8 cellular contexts compared by ENCODE assay signal in genomic region chr21:33403128-33403785, GRCh38. TPM values are rescaled to one million over a fixed set of nuclear protein-coding genes. Genes with fewer than 3 reads are reported as not detected.
DNase-seq lines count a peak whose midpoint lies in the region; ATAC-seq, FAIRE-seq and TF ChIP-seq lines count a peak whose summit lies in the region.

IFNGR2 (plus strand) TSS chr21:33403413; CDS start chr21:33403544, 131 bp downstream.

- no peaks in the 10 kb centered on the region for H3K36me3 ChIP-seq in endothelial cell of umbilical vein (ENCODE audit: control insufficient read depth in 2 of 2, extremely low read depth in 1 of 2, insufficient read depth in 2 of 2, low read length in 2 of 2)

- H3K4me1 ChIP-seq in endothelial cell of umbilical vein (ENCODE audit: control insufficient read depth, extremely low read depth, insufficient read depth, low read length) (peaks cover 7% of the 10 kb centered on the region), mononuclear cell (ENCODE audit: insufficient read depth, low read length) (peaks cover 81% of the 10 kb centered on the region)

- no peak for TF ChIP-seq EP300 in Ishikawa (IDR thresholded peaks at IDR 0.05; ENCODE audit: borderline replicate concordance)

- peak within 1 kb of the TSS; percentile 26 to 95 (median 49) for H3K4me3 ChIP-seq in endothelial cell of umbilical vein (replicated peaks in 1 of 3; ENCODE audit: insufficient read depth in 1 of 3, low read depth in 1 of 3, low read length in 3 of 3)
- H3K4me3 ChIP-seq in mononuclear cell (ENCODE audit: low read length), result peak within 1 kb of the TSS; percentile 93

- dilution Hi-C loops in endothelial cell of umbilical vein (cut with MboI; ENCODE audit: extremely low pct_ligation_motif_present, low sequenced_read_pairs), result no loop called here

- H3K9me3 ChIP-seq in endothelial cell of umbilical vein (replicated peaks; ENCODE audit: control insufficient read depth, insufficient read depth, low read length) (no peaks in the 10 kb centered on the region), mononuclear cell (ENCODE audit: low read depth, low read length) (no peaks in the 10 kb centered on the region)

- peaks cover 47% of the 10 kb centered on the region for H3K79me2 ChIP-seq in endothelial cell of umbilical vein (ENCODE audit: control insufficient read depth, insufficient read depth, low read length)

- intact Hi-C loops in endothelial cell of umbilical vein (cut with micrococcal nuclease), result no loop called here

- H3K27me3 Mint-ChIP-seq in activated CD4-positive, alpha-beta memory T cell treated with anti-CD3 and anti-CD28 coated beads, Interleukin-2, amount 10 ng/mL, durations not matched to agents 7 days and 5 days, result peaks cover 59% of the 10 kb centered on the region

- no peak for TF ChIP-seq CTCF in endothelial cell of umbilical vein (IDR thresholded peaks at IDR 0.05; ENCODE audit: extremely low read depth in 1 of 2, insufficient read depth in 1 of 2, low read depth in 1 of 2, low read length in 2 of 2)

- peaks cover 16% of the 10 kb centered on the region for H3K4me1 Mint-ChIP-seq in activated CD4-positive, alpha-beta memory T cell treated with anti-CD3 and anti-CD28 coated beads, Interleukin-2, amount 10 ng/mL, durations not matched to agents 7 days and 5 days

- no peak for ATAC-seq in GM19452 (IDR thresholded peaks at IDR 0.05; ENCODE audit: unreplicated experiment)

- DNase-seq in NCI-H82 (lab: John Stamatoyannopoulos, UW) (peak; percentile 56), NCI-H82 treated with DMSO at 0.1 percent for 48 hours (lab: John Stamatoyannopoulos, UW; ENCODE audit: unreplicated experiment) (no peak), endothelial cell of umbilical vein (ENCODE audit: low read depth, low spot score) (no peak)
- DNase-seq in activated CD4-positive, alpha-beta memory T cell treated with anti-CD3 and anti-CD28 coated beads, Interleukin-2, amount 10 ng/mL, durations not matched to agents 7 days and 5 days, result no peak

- no peaks in the 10 kb centered on the region for H3K9me3 Mint-ChIP-seq in activated CD4-positive, alpha-beta memory T cell treated with anti-CD3 and anti-CD28 coated beads, Interleukin-2, amount 10 ng/mL, durations not matched to agents 7 days and 5 days

- CTCF ChIA-PET in activated CD4-positive, alpha-beta memory T cell treated with anti-CD3 and anti-CD28 coated beads, Interleukin-2, amount 10 ng/mL, durations not matched to agents 7 days and 5 days (lab: Charles Lee), result no interaction called here
- CTCF ChIA-PET in endothelial cell of umbilical vein (lab: Charles Lee), result interaction anchor here (0.6 to 1.5 kb wide), 6 partner anchors 11 to 206 kb away, joined by 3 to 10 read pairs (median 4); no protein-coding TSS in a partner anchor

- peak within 1 kb of the TSS; percentile 50 for H3K4me2 ChIP-seq in endothelial cell of umbilical vein (ENCODE audit: insufficient read depth, low read length)

- no peak for TF ChIP-seq POLR2A in endothelial cell of umbilical vein (IDR thresholded peaks at IDR 0.05; ENCODE audit: low read depth, low read length)

- no peak for FAIRE-seq in endothelial cell of umbilical vein (lab: Jason Lieb, UNC)

- H3K27ac ChIP-seq in endothelial cell of umbilical vein (ENCODE audit: insufficient read depth, low read depth, low read length), result no peak within 1 kb of the TSS
- peak within 1 kb of the TSS; percentile 65 for H3K27ac ChIP-seq in temporal lobe (ENCODE audit: low read depth, low read length)

- peak within 1 kb of the TSS; percentile 67 for H2AFZ ChIP-seq in endothelial cell of umbilical vein (ENCODE audit: low read depth, low read length)

- H3K4me3 Mint-ChIP-seq in activated CD4-positive, alpha-beta memory T cell treated with anti-CD3 and anti-CD28 coated beads, Interleukin-2, amount 10 ng/mL, durations not matched to agents 7 days and 5 days, result peak within 1 kb of the TSS; percentile 73

- no peaks in the 10 kb centered on the region for H4K20me1 ChIP-seq in endothelial cell of umbilical vein (replicated peaks; ENCODE audit: control insufficient read depth, extremely low read depth, insufficient read depth, low read length)

- no peak for TF ChIP-seq RAD21 in Ishikawa (IDR thresholded peaks at IDR 0.05; ENCODE audit: low read depth)

- POLR2A ChIA-PET in activated CD4-positive, alpha-beta memory T cell treated with anti-CD3 and anti-CD28 coated beads, Interleukin-2, amount 10 ng/mL, durations not matched to agents 7 days and 5 days (lab: Charles Lee), result interaction anchor here (1.8 kb wide), 1 partner anchor 23 kb away, joined by 4 read pairs; no protein-coding TSS in a partner anchor
- POLR2A ChIA-PET in endothelial cell of umbilical vein (lab: Charles Lee), result no interaction called here

- H3K9me1 ChIP-seq in endothelial cell of umbilical vein (replicated peaks; ENCODE audit: control insufficient read depth, extremely low read depth, insufficient read depth, low read length), result no peaks in the 10 kb centered on the region

- no TSS peak for BruUV-seq in endothelial cell of umbilical vein (replicated peaks; lab: Mats Ljungman, UMichigan)

- no peak within 1 kb of the TSS for H3K27ac Mint-ChIP-seq in activated CD4-positive, alpha-beta memory T cell treated with anti-CD3 and anti-CD28 coated beads, Interleukin-2, amount 10 ng/mL, durations not matched to agents 7 days and 5 days

- H3K36me3 Mint-ChIP-seq in activated CD4-positive, alpha-beta memory T cell treated with anti-CD3 and anti-CD28 coated beads, Interleukin-2, amount 10 ng/mL, durations not matched to agents 7 days and 5 days (ENCODE audit: low read depth), result no peaks in the 10 kb centered on the region

- H3K9ac ChIP-seq in endothelial cell of umbilical vein (replicated peaks; ENCODE audit: extremely low read depth, insufficient read depth, low read length), result peak within 1 kb of the TSS; percentile 22

- no peaks in the 10 kb centered on the region for H3K27me3 ChIP-seq in endothelial cell of umbilical vein (ENCODE audit: control insufficient read depth in 2 of 2, insufficient read depth in 2 of 2, low read length in 2 of 2)
- H3K27me3 ChIP-seq in mononuclear cell (ENCODE audit: insufficient read depth, low read length), result no peaks in the 10 kb centered on the region

TF ChIP-seq in Ishikawa, 13 proteins besides CTCF, POLR2A, EP300 and RAD21 (continues in another document):
- TF ChIP-seq TEAD4 (IDR thresholded peaks at IDR 0.05) (no peak), YY1 (IDR thresholded peaks at IDR 0.05; ENCODE audit: low read depth) (0 out of 2 replicates have a peak, but pooled peaks have one; percentile 56), EGR1 (IDR thresholded peaks at IDR 0.05) (0 out of 2 replicates have a peak, but pooled peaks have one; percentile 18), FOXM1 (IDR thresholded peaks at IDR 0.05; ENCODE audit: borderline replicate concordance, low read depth) (no peak), ZBTB7A (IDR thresholded peaks at IDR 0.05; ENCODE audit: low read depth) (peak; percentile 85), NFIC (IDR thresholded peaks at IDR 0.05) (no peak)

TF ChIP-seq in endothelial cell of umbilical vein, 7 proteins besides CTCF, POLR2A, EP300 and RAD21:
- TF ChIP-seq POLR2AphosphoS5 (IDR thresholded peaks at IDR 0.05; ENCODE audit: insufficient read depth, low read depth, low read length), result peak; percentile 32
- TF ChIP-seq MAX (IDR thresholded peaks at IDR 0.05; ENCODE audit: insufficient read depth, insufficient read length), result no peak

RNA-seq across cellular contexts. Expression of gene IFNGR2, which starts in this region (rescaled TPM):
- total RNA-seq in activated CD4-positive, alpha-beta memory T cell treated with anti-CD3 and anti-CD28 coated beads, Interleukin-2, amount 10 ng/mL, durations not matched to agents 7 days and 5 days, result 1 to 10 TPM; 4.6 to 4.7 TPM
- 46.1 and 47.3 TPM in 2 replicates for total RNA-seq in endothelial cell of umbilical vein
- 44.2 and 55.3 TPM in 2 replicates for polyA plus RNA-seq in endothelial cell of umbilical vein
- polyA plus RNA-seq in endothelial cell of umbilical vein (2011; cell fraction: cytosol; rRNA removed), result 51.0 and 58.8 TPM in 2 replicates
- polyA plus RNA-seq in endothelial cell of umbilical vein (2011; cell fraction: nucleus; rRNA removed), result 24.2 and 29.2 TPM in 2 replicates
- polyA plus RNA-seq in endothelial cell of umbilical vein (2012), result 62.2 and 72.5 TPM in 2 replicates
- polyA minus RNA-seq in endothelial cell of umbilical vein, result 61.8 and 65.3 TPM in 2 replicates
- 29.3 TPM for polyA minus RNA-seq in endothelial cell of umbilical vein (2011; cell fraction: cytosol; rRNA and poly(A)+ RNA removed)
- polyA minus RNA-seq in endothelial cell of umbilical vein (2011; cell fraction: nucleus; rRNA and poly(A)+ RNA removed), result 12.1 and 15.9 TPM in 2 replicates
- 88.1 TPM for total RNA-seq in mononuclear cell
- total RNA-seq in temporal lobe, result 35.7 TPM
